8 cellular contexts compared by ENCODE assay signal in the genomic region with DNA sequence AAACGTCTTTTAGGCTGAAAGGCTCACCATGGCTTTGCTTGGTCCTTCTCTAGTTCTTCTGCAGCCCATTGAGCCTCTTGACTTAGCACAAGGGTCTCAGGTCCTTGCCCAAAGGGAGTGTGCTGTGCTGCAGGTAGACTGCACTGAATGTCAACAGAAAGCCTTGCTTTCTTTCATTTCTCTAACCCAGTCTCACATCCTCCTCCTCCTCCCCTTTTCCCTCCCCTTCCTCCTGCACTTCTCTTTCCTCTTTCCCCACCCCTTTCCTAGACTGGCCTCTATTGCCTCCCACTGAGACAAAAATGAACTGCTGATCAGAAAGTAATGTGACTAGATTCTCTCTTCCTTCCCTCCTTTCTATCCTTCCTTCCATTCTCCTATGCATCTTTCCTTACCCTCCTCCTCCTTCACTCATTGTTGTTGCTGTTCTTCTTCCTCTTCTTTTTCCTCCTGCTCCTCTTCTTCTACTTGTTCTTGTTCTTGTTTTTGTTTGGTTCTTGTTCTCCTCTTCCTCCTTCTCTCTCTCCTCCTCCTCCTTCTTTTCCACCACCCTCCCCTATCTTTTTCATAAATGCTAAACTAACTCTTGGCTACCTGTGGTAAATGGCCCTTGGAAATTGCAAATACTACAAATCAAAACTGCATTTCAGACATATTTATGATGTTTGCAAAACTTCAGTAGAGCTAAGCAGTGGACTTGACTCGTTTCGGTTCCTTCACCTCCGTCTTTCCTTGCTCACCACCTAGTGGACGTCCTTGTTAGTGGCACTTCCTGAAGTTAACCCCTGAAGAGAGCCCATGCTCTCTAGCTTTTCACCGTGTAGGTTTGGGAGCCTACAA. TPM values are rescaled to one million over a fixed set of nuclear protein-coding genes. Genes with fewer than 3 reads are reported as not detected.
DNase-seq lines count a peak whose midpoint lies in the region; ATAC-seq and TF ChIP-seq lines count a peak whose summit lies in the region.

A gene (minus strand): TSS at position 152 of the 840 bp plus-strand sequence. CDS start 122 bp downstream, at position 30.

- H3K9me3 Mint-ChIP-seq in natural killer cell: no peaks in the 10 kb centered on the region

- H3K27ac ChIP-seq in OCI-LY3 (ENCODE audit: low read length) (peak within 1 kb of the TSS; percentile 98), fibroblast of lung (ENCODE audit: insufficient read depth, low read length) (no peak within 1 kb of the TSS)

- TF ChIP-seq CTCF in OCI-LY3 (IDR thresholded peaks at IDR 0.05; ENCODE audit: low read depth, low read length) (peak; percentile 90), fibroblast of lung (conservative IDR thresholded peaks at IDR 0.05 in 1 of 2, IDR thresholded peaks at IDR 0.05 in 1 of 2; ENCODE audit: low read depth in 1 of 2, low read length in 2 of 2) (peak; percentile 89 to 92), natural killer cell (IDR thresholded peaks at IDR 0.05) (peak; percentile 93)

- H2AFZ ChIP-seq in OCI-LY3 (ENCODE audit: low read depth, low read length) (peak within 1 kb of the TSS; percentile 63; the same call in 1 of the 2 replicates), fibroblast of lung (ENCODE audit: low read length) (peak within 1 kb of the TSS; percentile 77)

- peak; percentile 77 for ATAC-seq in GM21381 (IDR thresholded peaks at IDR 0.05; ENCODE audit: unreplicated experiment)
- peak; percentile 89 to 93 (median 91) for ATAC-seq in natural killer cell

- H3K4me3 ChIP-seq in OCI-LY3 (ENCODE audit: low read length) (peak within 1 kb of the TSS; percentile 80), fibroblast of lung (replicated peaks in 1 of 4; ENCODE audit: control extremely low read depth in 1 of 4, insufficient read depth in 1 of 4, low read depth in 3 of 4, low read length in 4 of 4) (peak within 1 kb of the TSS in 3 of 4 experiments; percentile 18 to 52 (median 50))

- peak; percentile 60 for DNase-seq in DMS53 treated with DMSO at 0.1 percent for 48 hours (lab: John Stamatoyannopoulos, UW; ENCODE audit: unreplicated experiment)
- DNase-seq in HT-29 (ENCODE audit: low spot score): peak; percentile 86
- peak; percentile 64 for DNase-seq in activated T-cell treated with anti-CD3 and anti-CD28 coated beads, Interleukin-2, amount 50 U/mL, for 1 hour
- DNase-seq in fibroblast of lung (ENCODE audit: low read depth in 2 of 2): peak; percentile 59 to 72
- DNase-seq in natural killer cell: peak; percentile 61
- DNase-seq in superior temporal gyrus (ENCODE audit: extremely low spot score): peak; percentile 83

- H4K20me1 ChIP-seq in OCI-LY3 (ENCODE audit: insufficient read depth, low read length): no peaks in the 10 kb centered on the region
- no peaks in the 10 kb centered on the region for H4K20me1 ChIP-seq in fibroblast of lung (ENCODE audit: control insufficient read depth, extremely low read depth, insufficient read depth, low read length)

- peak within 1 kb of the TSS; percentile 27 to 90 for H3K27ac Mint-ChIP-seq in natural killer cell

- intact Hi-C loops in natural killer cell (cut with micrococcal nuclease): loop anchor here (1.0 to 10.0 kb wide), 4 partner anchors 103 to 161 kb away; a partner anchor contains a TSS

- H3K9me3 ChIP-seq in OCI-LY3 (ENCODE audit: insufficient read depth, low read length) (no peaks in the 10 kb centered on the region), fibroblast of lung (ENCODE audit: control insufficient read depth, insufficient read depth, low read depth, low read length) (no peaks in the 10 kb centered on the region)

- H3K79me2 ChIP-seq in OCI-LY3 (ENCODE audit: low read length) (peaks cover 45% of the 10 kb centered on the region), fibroblast of lung (ENCODE audit: control insufficient read depth, insufficient read depth, low read length) (no peaks in the 10 kb centered on the region)

- H3K4me1 ChIP-seq in OCI-LY3 (ENCODE audit: low read length) (peaks cover 39% of the 10 kb centered on the region), fibroblast of lung (ENCODE audit: control insufficient read depth, extremely low read depth, insufficient read depth, low read length) (no peaks in the 10 kb centered on the region)

- H3K36me3 ChIP-seq in OCI-LY3 (replicated peaks; ENCODE audit: low read depth, low read length) (peaks cover 38% of the 10 kb centered on the region), fibroblast of lung (ENCODE audit: control insufficient read depth, insufficient read depth, low read length) (no peaks in the 10 kb centered on the region)

- peak within 1 kb of the TSS; percentile 77 for H3K4me3 Mint-ChIP-seq in natural killer cell

- H3K4me2 ChIP-seq in OCI-LY3 (ENCODE audit: low read length): peak within 1 kb of the TSS; percentile 98
- peak within 1 kb of the TSS; percentile 85 for H3K4me2 ChIP-seq in fibroblast of lung (ENCODE audit: extremely low read depth, insufficient read depth, low read length)

- H3K27me3 ChIP-seq in OCI-LY3 (ENCODE audit: low read depth, low read length) (no peaks in the 10 kb centered on the region), fibroblast of lung (ENCODE audit: control insufficient read depth, insufficient read depth, low read length) (no peaks in the 10 kb centered on the region)

- peak within 1 kb of the TSS; percentile 97 for H3K9ac ChIP-seq in OCI-LY3 (ENCODE audit: low read length)
- H3K9ac ChIP-seq in fibroblast of lung (ENCODE audit: insufficient read depth, low read length): no peak within 1 kb of the TSS

- peaks cover 8 to 18% of the 10 kb centered on the region in 2 donors for H3K27me3 Mint-ChIP-seq in natural killer cell (ENCODE audit: low read depth in 2 of 2)

- H3K36me3 Mint-ChIP-seq in natural killer cell: peaks cover 13% of the 10 kb centered on the region

- H3K4me1 Mint-ChIP-seq in natural killer cell: peaks cover 32 to 38% of the 10 kb centered on the region in 2 donors

RNA-seq across cellular contexts. Expression of the gene that starts here (rescaled TPM):
- 2.0 TPM in 1 of 2 replicates, not detected in the other for total RNA-seq in HT-29 (2014; rRNA removed; shearing (Covaris generic))
- under 0.01 and 0.17 TPM in 2 replicates for total RNA-seq in fibroblast of lung
- 0.02 and 0.06 TPM in 2 replicates for polyA plus RNA-seq in fibroblast of lung
- polyA plus RNA-seq in fibroblast of lung (2012): 0.14 and 0.15 TPM in 2 replicates
- polyA minus RNA-seq in fibroblast of lung (ENCODE audit: low replicate concordance): not detected in 2 replicates
- 100 to 1,000 TPM; 149 to 190 (median 165) TPM for total RNA-seq in natural killer cell

Comparison
In these comparisons a context has a peak if more than half of its experiments do, and no peak if none do; other contexts are left out.
1. RNA of the gene that starts here (total RNA-seq): 149 to 190 TPM in natural killer cell; under 0.01 to 0.17 TPM in fibroblast of lung and 2.0 TPM in HT-29; every median in the first group is over 10 times any median in the second.
2. Peak in DNase-seq, H3K4me3 ChIP-seq and H3K4me2 ChIP-seq in fibroblast of lung; RNA of the gene not detected or under 1 TPM.
3. Peak in every context shown above with its lines, with median percentiles within 50 percentile points of each other: DNase-seq and CTCF ChIP-seq.